ENCODE assay signal across 20 cellular contexts in the genomic region with DNA sequence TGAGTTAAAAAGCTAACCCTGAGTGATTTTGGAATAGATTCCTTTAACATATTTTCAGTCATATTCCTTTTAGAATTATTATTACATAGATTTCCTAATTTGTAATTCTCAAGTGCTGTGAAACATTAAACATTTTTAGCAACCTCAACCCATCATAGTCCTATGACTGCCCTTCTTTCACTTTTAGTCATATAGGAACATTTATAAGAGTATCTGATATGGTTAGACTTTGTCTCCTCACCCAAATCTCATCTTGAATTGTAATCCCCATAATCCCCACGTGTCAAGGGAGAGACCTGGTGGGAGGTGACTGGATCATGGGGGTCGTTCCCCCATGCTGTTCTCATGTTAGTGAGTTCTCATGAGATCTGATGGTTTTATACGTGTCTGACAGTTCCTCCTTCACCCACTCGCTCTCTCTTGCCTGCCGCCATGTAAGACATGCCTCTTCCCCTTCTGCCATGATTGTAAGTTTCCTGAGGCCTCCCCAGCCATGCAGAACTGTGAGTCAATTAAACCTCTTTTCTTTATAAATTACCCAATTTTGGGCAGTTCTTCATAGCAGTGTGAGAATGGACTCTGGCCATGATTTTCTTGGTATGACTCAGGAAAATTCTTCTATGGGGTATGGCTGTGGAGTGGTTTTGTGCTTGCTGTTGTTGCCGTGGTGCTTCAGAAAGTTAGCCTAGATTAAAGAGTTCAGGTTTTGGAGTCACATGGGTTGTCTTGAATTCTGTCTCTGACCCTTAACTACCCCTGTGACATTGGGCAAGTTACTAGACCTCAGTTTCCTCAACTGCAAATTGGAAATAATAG.
DNase-seq lines count a peak whose midpoint lies in the region; ATAC-seq and TF ChIP-seq lines count a peak whose summit lies in the region.
"Had no signal": no experiment of that assay in that cellular context is flagged by ENCODE, and none has a peak within 500 bp of the region (broad histone marks: within the 10 kb centered on the region; RNA-seq: fewer than 3 reads in every experiment).

No MANE protein-coding gene starts in this region.

- H4K20me1 ChIP-seq in PC-3 (ENCODE audit: low read length): peaks cover 15% of the 10 kb centered on the region

- CTCF ChIA-PET in PC-3 (lab: Charles Lee): no interaction called here
- CTCF ChIA-PET in CD4-positive, alpha-beta T cell (lab: Charles Lee): no interaction called here

- peak overlapping the region; percentile 75 for H3K27ac Mint-ChIP-seq in activated T-cell treated with anti-CD3 and anti-CD28 coated beads, Interleukin-2, amount 50 U/mL, for 24 hours
- H3K27ac Mint-ChIP-seq in CD4-positive, alpha-beta T cell: no peak overlapping the region
- H3K27ac Mint-ChIP-seq: activated naive CD8-positive, alpha-beta T cell had no signal

- no peaks in the 10 kb centered on the region for H3K27me3 Mint-ChIP-seq in activated T-cell treated with anti-CD3 and anti-CD28 coated beads, Interleukin-2, amount 50 U/mL, for 24 hours
- H3K27me3 Mint-ChIP-seq in CD4-positive, alpha-beta T cell: no peaks in the 10 kb centered on the region
- H3K27me3 Mint-ChIP-seq: activated naive CD8-positive, alpha-beta T cell; central memory CD8-positive, alpha-beta T cell had no signal

- H3K9me3 Mint-ChIP-seq in activated T-cell treated with anti-CD3 and anti-CD28 coated beads, Interleukin-2, amount 50 U/mL, for 24 hours: peaks cover 11% of the 10 kb centered on the region
- H3K9me3 Mint-ChIP-seq in CD4-positive, alpha-beta T cell: peaks cover 4% of the 10 kb centered on the region

- no peaks in the 10 kb centered on the region for H3F3A ChIP-seq in PC-3 (ENCODE audit: low read length, unreplicated experiment)

- no peak overlapping the region for H3K4me3 Mint-ChIP-seq in activated T-cell treated with anti-CD3 and anti-CD28 coated beads, Interleukin-2, amount 50 U/mL, for 24 hours
- no peak overlapping the region for H3K4me3 Mint-ChIP-seq in CD4-positive, alpha-beta T cell
- H3K4me3 Mint-ChIP-seq: activated naive CD8-positive, alpha-beta T cell; central memory CD8-positive, alpha-beta T cell had no signal

- no peak overlapping the region for H3K9ac ChIP-seq in PC-3 (ENCODE audit: low read length)

- no peak overlapping the region for H3K4me3 ChIP-seq in PC-3 (ENCODE audit: low read length)
- H3K4me3 ChIP-seq in epithelial cell of proximal tubule (ENCODE audit: low read depth, low read length): no peak overlapping the region
- H3K4me3 ChIP-seq: A549, left ventricle myocardium inferior, smooth muscle cell had no signal

- POLR2A ChIA-PET in PC-3 (lab: Charles Lee; ENCODE audit: unreplicated experiment): no interaction called here
- POLR2A ChIA-PET in CD4-positive, alpha-beta T cell (lab: Charles Lee): no interaction called here

- H3K36me3 Mint-ChIP-seq in activated T-cell treated with anti-CD3 and anti-CD28 coated beads, Interleukin-2, amount 50 U/mL, for 24 hours (ENCODE audit: low read depth): peaks cover 27% of the 10 kb centered on the region
- H3K36me3 Mint-ChIP-seq in CD4-positive, alpha-beta T cell (ENCODE audit: low read depth): peaks cover 52% of the 10 kb centered on the region

- no peaks in the 10 kb centered on the region for H3K9me3 ChIP-seq in PC-3 (ENCODE audit: low read length)
- no peaks in the 10 kb centered on the region for H3K9me3 ChIP-seq in CD4-positive, alpha-beta T cell (ENCODE audit: control insufficient read depth, low read length)
- H3K9me3 ChIP-seq: A549 had no signal

- peaks cover 7% of the 10 kb centered on the region; the same call in 1 of the 2 replicates for H3K36me3 ChIP-seq in PC-3 (ENCODE audit: low read depth, low read length)
- H3K36me3 ChIP-seq: left ventricle myocardium inferior had no signal

- BruUV-seq in PC-3 (replicated peaks; lab: Mats Ljungman, UMichigan): no TSS peak

- H3K9me2 ChIP-seq in PC-3 (replicated peaks; ENCODE audit: low read length): no peaks in the 10 kb centered on the region

- no peaks in the 10 kb centered on the region for H3K27me3 ChIP-seq in PC-3 (ENCODE audit: low read length)
- no peaks in the 10 kb centered on the region for H3K27me3 ChIP-seq in CD4-positive, alpha-beta T cell (ENCODE audit: control insufficient read depth, insufficient read depth, low read length)

- peak; percentile 29 for ATAC-seq in PC-3
- ATAC-seq in stimulated activated naive CD8-positive, alpha-beta T cell treated with anti-CD3 and anti-CD28 coated beads, Interleukin-15, Interleukin-2, amounts not matched to agents 100 U/mL and 50 U/mL, for 24 hours: peak; percentile 46
- no peak for ATAC-seq in CD4-positive, alpha-beta T cell (ENCODE audit: poor library complexity)
- ATAC-seq in left ventricle myocardium superior: no peak
- ATAC-seq: activated CD4-positive, CD25-positive, alpha-beta regulatory T cell treated with anti-CD3 and anti-CD28 coated beads, Interleukin-2, amount 50 U/mL, for 24 hours; Right ventricle myocardium inferior had no signal

- intact Hi-C loops in PC-3 (cut with micrococcal nuclease) (loop anchor here (2.0 kb wide), 1 partner anchor 72 kb away; no protein-coding TSS in a partner anchor), left ventricle myocardium superior (cut with micrococcal nuclease) (no loop called here)
- intact Hi-C loops in CD4-positive, alpha-beta T cell (cut with DNase I, micrococcal nuclease): no loop called here

- peaks cover 47% of the 10 kb centered on the region for H3K4me1 Mint-ChIP-seq in activated T-cell treated with anti-CD3 and anti-CD28 coated beads, Interleukin-2, amount 50 U/mL, for 24 hours (ENCODE audit: low read depth)
- H3K4me1 Mint-ChIP-seq in CD4-positive, alpha-beta T cell (ENCODE audit: low read depth): peaks cover 39% of the 10 kb centered on the region

- peaks cover 7% of the 10 kb centered on the region for H3K4me1 ChIP-seq in PC-3 (ENCODE audit: insufficient read depth, low read length)
- H3K4me1 ChIP-seq: A549 had no signal

- TF ChIP-seq CTCF in PC-3 (conservative IDR thresholded peaks at IDR 0.05; ENCODE audit: low read depth, low read length) (no peak), epithelial cell of proximal tubule (conservative IDR thresholded peaks at IDR 0.05; ENCODE audit: low read depth, low read length) (no peak)
- no peak for TF ChIP-seq CTCF in CD4-positive, alpha-beta T cell (IDR thresholded peaks at IDR 0.05)

- H3K27ac ChIP-seq in PC-3 (ENCODE audit: low read length): peak overlapping the region; percentile 9; the same call in 1 of the 2 replicates
- no peak overlapping the region for H3K27ac ChIP-seq in CD4-positive, alpha-beta T cell (ENCODE audit: low read depth, low read length)
- H3K27ac ChIP-seq: A549, left ventricle myocardium inferior had no signal

- no peak overlapping the region for H2AFZ ChIP-seq in PC-3 (ENCODE audit: low read length)

- peaks cover 94% of the 10 kb centered on the region for H3K79me2 ChIP-seq in PC-3 (ENCODE audit: low read length)

- no peak overlapping the region for H3K4me2 ChIP-seq in PC-3 (ENCODE audit: low read length)
- H3K4me2 ChIP-seq: A549, smooth muscle cell had no signal

- DNase-seq in activated T-cell treated with anti-CD3 and anti-CD28 coated beads, Interleukin-2, amount 50 U/mL, for 24 hours: no peak
- DNase-seq in activated T-cell treated with anti-CD3 and anti-CD28 coated beads, Interleukin-2, amount 50 U/mL, for 48 hours: no peak
- DNase-seq in PC-3 (no peak), epithelial cell of proximal tubule (ENCODE audit: low read depth) (peak; percentile 22), GOT3 (lab: John Stamatoyannopoulos, UW) (no peak), left ventricle myocardium superior (no peak)
- DNase-seq in stimulated activated naive CD8-positive, alpha-beta T cell treated with anti-CD3 and anti-CD28 coated beads, Interleukin-15, Interleukin-2, amounts not matched to agents 100 U/mL and 50 U/mL, for 24 hours: no peak
- DNase-seq in CD4-positive, alpha-beta T cell: no peak
- DNase-seq: Kasumi-1; left ventricle myocardium inferior; NCI-H1436; NK-92 treated with Interleukin-12 subunit alpha and Interleukin-12 subunit beta, amount 100 ng/mL, for 24 hours; posterior cingulate gyrus; T-helper 2 cell had no signal

Comparison
In these comparisons a context has a peak if more than half of its experiments do, and no peak if none do; other contexts are left out.
1. ATAC-seq: peak in PC-3 (single experiment) and stimulated activated naive CD8-positive, alpha-beta T cell treated with anti-CD3 and anti-CD28 coated beads, Interleukin-15, Interleukin-2, amounts not matched to agents 100 U/mL and 50 U/mL, for 24 hours (single experiment); none in CD4-positive, alpha-beta T cell (single experiment) and left ventricle myocardium superior (single experiment).